Comparison of ENCODE assay signal across 29 cellular contexts in the genomic region with DNA sequence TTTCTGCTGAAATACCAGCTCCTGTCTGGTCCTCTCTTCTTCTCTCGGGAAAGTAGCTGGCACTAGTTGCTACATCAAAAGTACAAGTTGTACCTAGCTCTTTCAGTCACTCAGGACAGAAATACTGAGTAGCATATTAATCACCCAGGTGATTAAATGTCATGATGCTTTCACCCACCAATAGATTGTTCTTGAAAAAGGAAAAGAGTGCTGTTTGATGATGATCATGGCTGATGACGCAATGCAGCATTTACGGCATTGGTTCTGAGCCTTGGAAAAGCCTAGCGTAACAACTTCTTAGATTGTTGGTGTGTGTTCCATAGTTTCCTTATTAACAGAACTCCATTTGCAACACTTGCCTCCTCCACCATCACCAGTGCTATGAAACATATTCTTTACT.
"Had no signal": no experiment of that assay in that cellular context is flagged by ENCODE, and none has a peak within 500 bp of the region (broad histone marks: within the 10 kb centered on the region; RNA-seq: fewer than 3 reads in every experiment).

No MANE protein-coding gene starts in this region.

- H3K27me3 Mint-ChIP-seq: memory B cell; naive thymus-derived CD8-positive, alpha-beta T cell; progenitor cell of endocrine pancreas; stimulated activated naive B cell treated with anti-CD40 and anti-IgM and Interleukin-4, amounts not matched to agents 10 μg/mL and 1 μg/mL and 100 μg/mL, for 72 hours had no signal

- H3K4me3 Mint-ChIP-seq: immature natural killer cell; memory B cell; naive thymus-derived CD8-positive, alpha-beta T cell; nephron; neural crest cell; stimulated activated naive B cell treated with anti-CD40 and anti-IgM and Interleukin-4, amounts not matched to agents 10 μg/mL and 1 μg/mL and 100 μg/mL, for 72 hours had no signal

- H3K9me3 Mint-ChIP-seq: nephron; stimulated activated naive B cell treated with anti-CD40 and anti-IgM and Interleukin-4, amounts not matched to agents 10 μg/mL and 1 μg/mL and 100 μg/mL, for 72 hours had no signal

- H3K27me3 ChIP-seq: left lung, neutrophil, ovary, right atrium auricular region, right lobe of liver, stomach, testis, thyroid gland, transverse colon, upper lobe of left lung, vagina had no signal

- H3K4me1 Mint-ChIP-seq: immature natural killer cell; memory B cell; naive thymus-derived CD8-positive, alpha-beta T cell; nephron; stimulated activated naive B cell treated with anti-CD40 and anti-IgM and Interleukin-4, amounts not matched to agents 10 μg/mL and 1 μg/mL and 100 μg/mL, for 72 hours had no signal

- H3K4me2 ChIP-seq: smooth muscle cell had no signal

- DNase-seq: hypothalamus; immature natural killer cell; kidney; left colon; left lung; naive thymus-derived CD8-positive, alpha-beta T cell; occipital lobe; ovary; right lobe of liver; stimulated activated CD4-positive, alpha-beta T cell treated with anti-CD3 and anti-CD28 coated beads, Interleukin-12 subunit alpha, Interleukin-12 subunit beta, amount 100 ng/mL, for 4 hours; stimulated activated CD4-positive, alpha-beta T cell treated with anti-CD3 and anti-CD28 coated beads, Interleukin-15, amount 100 ng/mL, for 24 hours; stimulated activated CD4-positive, alpha-beta T cell treated with anti-CD3 and anti-CD28 coated beads, Interleukin-2, amount 100 ng/mL, for 24 hours; stimulated activated CD4-positive, alpha-beta T cell treated with anti-CD3 and anti-CD28 coated beads, Interleukin-4, amount 100 ng/mL, for 1 hour; stimulated activated naive B cell treated with anti-CD40 and anti-IgM and Interleukin-4, amounts not matched to agents 10 μg/mL and 1 μg/mL and 100 μg/mL, for 72 hours; stimulated activated naive CD8-positive, alpha-beta T cell treated with anti-CD3 and anti-CD28 coated beads, Interleukin-15, Interleukin-2, amounts not matched to agents 100 U/mL and 50 U/mL, for 24 hours; stomach; testis; thyroid gland; transverse colon; upper lobe of left lung had no signal

- H3K9me3 ChIP-seq: left lung, neutrophil, ovary, right atrium auricular region, right lobe of liver, stomach, testis, thyroid gland, transverse colon, upper lobe of left lung, vagina had no signal

- H3K36me3 Mint-ChIP-seq: immature natural killer cell; memory B cell; naive thymus-derived CD8-positive, alpha-beta T cell; stimulated activated naive B cell treated with anti-CD40 and anti-IgM and Interleukin-4, amounts not matched to agents 10 μg/mL and 1 μg/mL and 100 μg/mL, for 72 hours had no signal

- H3K27ac ChIP-seq: left lung, neutrophil, ovary, right atrium auricular region, right lobe of liver, stomach, testis, thyroid gland, transverse colon, upper lobe of left lung, vagina had no signal

- H3K36me3 ChIP-seq: left lung, neutrophil, ovary, right atrium auricular region, right lobe of liver, stomach, thyroid gland, transverse colon, upper lobe of left lung, vagina had no signal

- H3K4me1 ChIP-seq: left lung, right atrium auricular region, right lobe of liver, stomach, testis, thyroid gland, transverse colon, upper lobe of left lung, vagina had no signal

- FAIRE-seq: islet of Langerhans, kidney had no signal

- H3K27ac Mint-ChIP-seq: immature natural killer cell; memory B cell; naive thymus-derived CD8-positive, alpha-beta T cell; nephron; progenitor cell of endocrine pancreas; stimulated activated naive B cell treated with anti-CD40 and anti-IgM and Interleukin-4, amounts not matched to agents 10 μg/mL and 1 μg/mL and 100 μg/mL, for 72 hours had no signal

- H3K4me3 ChIP-seq: left lung, ovary, right atrium auricular region, right lobe of liver, smooth muscle cell, stomach, testis, thyroid gland, transverse colon, upper lobe of left lung, vagina had no signal

- ATAC-seq: left colon; left lung; naive thymus-derived CD8-positive, alpha-beta T cell; stimulated activated naive B cell treated with anti-CD40 and anti-IgM and Interleukin-4, amounts not matched to agents 10 μg/mL and 1 μg/mL and 100 μg/mL, for 72 hours; stimulated activated naive CD8-positive, alpha-beta T cell treated with anti-CD3 and anti-CD28 coated beads, Interleukin-15, Interleukin-2, amounts not matched to agents 100 U/mL and 50 U/mL, for 24 hours had no signal
